Comparison of ENCODE assay signal across 14 cellular contexts in the genomic region with DNA sequence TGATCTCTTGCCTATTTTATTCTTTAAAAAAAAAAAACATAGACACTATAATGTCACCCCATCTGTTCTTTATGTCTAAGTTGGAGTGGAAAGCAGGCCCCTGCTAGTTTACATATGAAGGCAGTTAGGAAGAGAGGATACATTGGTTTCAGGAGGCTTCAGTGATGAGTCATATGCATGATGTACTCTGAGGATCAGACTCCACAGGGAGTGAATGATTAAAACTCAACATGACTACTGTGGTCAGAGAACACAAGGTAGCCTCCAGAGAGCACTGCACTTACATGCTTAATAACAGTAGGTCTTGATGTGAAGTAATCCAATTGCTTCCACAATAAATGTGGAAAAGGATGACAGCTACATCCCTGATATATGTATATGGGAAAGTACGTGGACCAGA.
DNase-seq lines count a peak whose midpoint lies in the region; ATAC-seq and TF ChIP-seq lines count a peak whose summit lies in the region.
"Had no signal": no experiment of that assay in that cellular context is flagged by ENCODE, and none has a peak within 500 bp of the region (broad histone marks: within the 10 kb centered on the region; RNA-seq: fewer than 3 reads in every experiment).

No MANE protein-coding gene starts in this region.

- no peak overlapping the region for H3K9ac ChIP-seq in OCI-LY3 (ENCODE audit: low read length)

- peak overlapping the region; percentile 4; the same call in 1 of the 2 replicates for H3K4me2 ChIP-seq in OCI-LY3 (ENCODE audit: low read length)

- TF ChIP-seq CTCF in OCI-LY3 (IDR thresholded peaks at IDR 0.05; ENCODE audit: low read depth, low read length) (no peak), GM13977 (IDR thresholded peaks at IDR 0.05; ENCODE audit: extremely low read depth, insufficient read depth, missing control alignments) (no peak)

- no peak overlapping the region for H3K4me3 ChIP-seq in OCI-LY3 (ENCODE audit: low read length)
- H3K4me3 ChIP-seq: lower lobe of right lung, tibial artery had no signal

- H3K9me3 ChIP-seq in OCI-LY3 (ENCODE audit: insufficient read depth, low read length) = no peaks in the 10 kb centered on the region
- H3K9me3 ChIP-seq: lower lobe of right lung, tibial artery had no signal

- ATAC-seq in GM18907 (IDR thresholded peaks at IDR 0.05; ENCODE audit: unreplicated experiment) = no peak
- ATAC-seq: lower lobe of right lung, Right ventricle myocardium inferior had no signal

- H2AFZ ChIP-seq in OCI-LY3 (ENCODE audit: low read depth, low read length) = no peak overlapping the region

- in situ Hi-C loops in GM13977 (cut with MboI; ENCODE audit: low pct_unique_long_range_greater_than_20kb, low sequenced_read_pairs, unreplicated experiment) = no loop called here

- DNase-seq in DMS 273 (lab: John Stamatoyannopoulos, UW; ENCODE audit: unreplicated experiment) (peak; percentile 20), DMS 273 treated with DMSO at 0.1 percent for 48 hours (lab: John Stamatoyannopoulos, UW) (no peak), epithelial cell of prostate (ENCODE audit: low read depth, low spot score) (peak; percentile 60), smooth muscle cell of the brain vasculature (ENCODE audit: low read depth, low spot score) (peak; percentile 26), GM13977 (ENCODE audit: low spot score) (no peak), anterior cingulate cortex (lab: John Stamatoyannopoulos, UW) (no peak)
- DNase-seq: lower lobe of right lung, NCI-H1092, NCI-H510A treated with DMSO at 0.1 percent for 48 hours, tibial artery had no signal

- H3K36me3 ChIP-seq in OCI-LY3 (replicated peaks; ENCODE audit: low read depth, low read length) = no peaks in the 10 kb centered on the region
- H3K36me3 ChIP-seq: lower lobe of right lung, tibial artery had no signal

- no peaks in the 10 kb centered on the region for H3K27me3 ChIP-seq in OCI-LY3 (ENCODE audit: low read depth, low read length)

- no peaks in the 10 kb centered on the region for H4K20me1 ChIP-seq in OCI-LY3 (ENCODE audit: insufficient read depth, low read length)

- no peaks in the 10 kb centered on the region for H3K79me2 ChIP-seq in OCI-LY3 (ENCODE audit: low read length)

- H3K27ac ChIP-seq in OCI-LY3 (ENCODE audit: low read length) (no peak overlapping the region), epithelial cell of prostate (no peak overlapping the region)
- H3K27ac ChIP-seq: 22Rv1, lower lobe of right lung, tibial artery had no signal

- peaks cover 13% of the 10 kb centered on the region for H3K4me1 ChIP-seq in OCI-LY3 (ENCODE audit: low read length)
- H3K4me1 ChIP-seq: lower lobe of right lung, tibial artery had no signal

Comparison
In these comparisons a context has a peak if more than half of its experiments do, and no peak if none do; other contexts are left out.
1. DNase-seq: peak in DMS 273 (single experiment), epithelial cell of prostate (single experiment) and smooth muscle cell of the brain vasculature (single experiment); none in DMS 273 treated with DMSO at 0.1 percent for 48 hours (single experiment), GM13977 (single experiment) and anterior cingulate cortex (0 of 58).